ENCODE assay signal across 9 cellular contexts in genomic region chr1:179021873-179022272, GRCh38. TPM values are rescaled to one million over a fixed set of nuclear protein-coding genes. Genes with fewer than 3 reads are reported as not detected.
DNase-seq lines count a peak whose midpoint lies in the region; ATAC-seq and TF ChIP-seq lines count a peak whose summit lies in the region.
"Had no signal": no experiment of that assay in that cellular context is flagged by ENCODE, and none has a peak within 500 bp of the region (broad histone marks: within the 10 kb centered on the region; RNA-seq: fewer than 3 reads in every experiment).

No MANE protein-coding gene starts in this region.

- no peaks in the 10 kb centered on the region for H3K36me3 ChIP-seq in fibroblast of lung (ENCODE audit: control insufficient read depth, insufficient read depth, low read length)
- no peaks in the 10 kb centered on the region for H3K36me3 ChIP-seq in stomach smooth muscle (ENCODE audit: control insufficient read depth in 2 of 2, insufficient read depth in 2 of 2, low read length in 2 of 2)

- H3K27ac ChIP-seq in fibroblast of lung (ENCODE audit: insufficient read depth, low read length) (no peak overlapping the region), stomach smooth muscle (ENCODE audit: low read length) (peak overlapping the region; percentile 58)

- H3K4me2 ChIP-seq in fibroblast of lung (ENCODE audit: extremely low read depth, insufficient read depth, low read length) = peak overlapping the region; percentile 72

- DNase-seq in NCI-H2029 (lab: John Stamatoyannopoulos, UW) (peak; percentile 1), NCI-H2029 treated with DMSO at 0.1 percent for 48 hours (lab: John Stamatoyannopoulos, UW) (no peak), SHP77 (lab: John Stamatoyannopoulos, UW) (peak; percentile 77 to 88), fibroblast of lung (ENCODE audit: low read depth in 2 of 2) (peak; percentile 31 to 64), HPDE6-E6E7 (ENCODE audit: extremely low spot score) (no peak), T-helper 9 cell (no peak)
- DNase-seq: NCI-H446 treated with DMSO at 0.1 percent for 48 hours had no signal

- H3K27me3 ChIP-seq in fibroblast of lung (ENCODE audit: control insufficient read depth, insufficient read depth, low read length) (no peaks in the 10 kb centered on the region), stomach smooth muscle (ENCODE audit: control insufficient read depth in 1 of 2, insufficient read depth in 2 of 2, low read length in 2 of 2) (no peaks in the 10 kb centered on the region)

- H3K4me1 ChIP-seq in fibroblast of lung (ENCODE audit: control insufficient read depth, extremely low read depth, insufficient read depth, low read length) (peaks cover 10% of the 10 kb centered on the region), stomach smooth muscle (ENCODE audit: control insufficient read depth, insufficient read depth, low read length) (peaks cover 21% of the 10 kb centered on the region)

- H3K9ac ChIP-seq in fibroblast of lung (ENCODE audit: insufficient read depth, low read length) (no peak overlapping the region), stomach smooth muscle (ENCODE audit: low read length in 2 of 2) (peak overlapping the region; percentile 41 to 58)

- H4K20me1 ChIP-seq in fibroblast of lung (ENCODE audit: control insufficient read depth, extremely low read depth, insufficient read depth, low read length) = no peaks in the 10 kb centered on the region

- peak overlapping the region; percentile 61 for H2AFZ ChIP-seq in fibroblast of lung (ENCODE audit: low read length)

- TF ChIP-seq CTCF in fibroblast of lung (conservative IDR thresholded peaks at IDR 0.05 in 1 of 2, IDR thresholded peaks at IDR 0.05 in 1 of 2; ENCODE audit: low read depth in 1 of 2, low read length in 2 of 2) = no peak

- peaks cover 2% of the 10 kb centered on the region for H3K79me2 ChIP-seq in fibroblast of lung (ENCODE audit: control insufficient read depth, insufficient read depth, low read length)

- H3K9me3 ChIP-seq in fibroblast of lung (ENCODE audit: control insufficient read depth, insufficient read depth, low read depth, low read length) (no peaks in the 10 kb centered on the region), stomach smooth muscle (ENCODE audit: control insufficient read depth in 2 of 2, low read length in 2 of 2) (no peaks in the 10 kb centered on the region)

- no peak for ATAC-seq in HG03439 (IDR thresholded peaks at IDR 0.05; ENCODE audit: unreplicated experiment)

- H3K4me3 ChIP-seq in fibroblast of lung (replicated peaks in 1 of 4; ENCODE audit: control extremely low read depth in 1 of 4, insufficient read depth in 1 of 4, low read depth in 3 of 4, low read length in 4 of 4) (peak overlapping the region in 3 of 4 experiments; percentile 6 to 43 (median 24)), stomach smooth muscle (ENCODE audit: low read length in 2 of 2) (peak overlapping the region; percentile 61 to 72)

RNA-seq across cellular contexts. Expression of gene FAM20B, which starts 3.8 kb away (rescaled TPM):
- total RNA-seq in fibroblast of lung = 32.9 and 45.2 TPM in 2 replicates
- 32.0 and 42.1 TPM in 2 replicates for polyA plus RNA-seq in fibroblast of lung
- 20.9 and 28.5 TPM in 2 replicates for polyA plus RNA-seq in fibroblast of lung (2012)
- 41.8 and 44.1 TPM in 2 replicates for polyA minus RNA-seq in fibroblast of lung (ENCODE audit: low replicate concordance)

RNA-seq across cellular contexts. Expression of gene TOR3A, which starts 60.0 kb away (rescaled TPM):
- total RNA-seq in fibroblast of lung = 32.9 and 62.1 TPM in 2 replicates
- 24.0 and 24.1 TPM in 2 replicates for polyA plus RNA-seq in fibroblast of lung
- 22.6 and 25.8 TPM in 2 replicates for polyA plus RNA-seq in fibroblast of lung (2012)
- 74.7 and 109 TPM in 2 replicates for polyA minus RNA-seq in fibroblast of lung (ENCODE audit: low replicate concordance)

Comparison
In these comparisons a context has a peak if more than half of its experiments do, and no peak if none do; other contexts are left out.
1. DNase-seq: peak in NCI-H2029 (single experiment), SHP77 (2 of 2) and fibroblast of lung (2 of 2); none in NCI-H2029 treated with DMSO at 0.1 percent for 48 hours (single experiment), HPDE6-E6E7 (single experiment) and T-helper 9 cell (single experiment).